18 cellular contexts compared by ENCODE assay signal in genomic region chr15:52277575-52277974, GRCh38. TPM values are rescaled to one million over a fixed set of nuclear protein-coding genes. Genes with fewer than 3 reads are reported as not detected.
DNase-seq lines count a peak whose midpoint lies in the region; ATAC-seq and TF ChIP-seq lines count a peak whose summit lies in the region.
"Had no signal": no experiment of that assay in that cellular context is flagged by ENCODE, and none has a peak within 500 bp of the region (broad histone marks: within the 10 kb centered on the region; RNA-seq: fewer than 3 reads in every experiment).

No MANE protein-coding gene starts in this region.

- no peaks in the 10 kb centered on the region for H3K36me3 ChIP-seq in aorta (ENCODE audit: control insufficient read depth in 1 of 2, insufficient read depth in 2 of 2, low read length in 1 of 2)

- CTCF ChIA-PET in activated CD8-positive, alpha-beta memory T cell treated with anti-CD3 and anti-CD28 coated beads, Interleukin-2, amount 10 ng/mL, durations not matched to agents 7 days and 5 days (lab: Charles Lee), result interaction anchor here (0.5 to 2.8 kb wide), 5 partner anchors 13 to 457 kb away, joined by 3 to 10 read pairs (median 3); no protein-coding TSS in a partner anchor

- no peak for TF ChIP-seq CTCF in osteocyte (IDR thresholded peaks at IDR 0.05)

- H3K27me3 Mint-ChIP-seq in activated CD8-positive, alpha-beta memory T cell treated with anti-CD3 and anti-CD28 coated beads, Interleukin-2, amount 10 ng/mL, durations not matched to agents 7 days and 5 days, result peaks cover 14% of the 10 kb centered on the region
- H3K27me3 Mint-ChIP-seq in osteocyte (ENCODE audit: unreplicated experiment), result no peaks in the 10 kb centered on the region
- H3K27me3 Mint-ChIP-seq: CD4-positive, CD25-positive, alpha-beta regulatory T cell had no signal

- no peaks in the 10 kb centered on the region for H3K4me1 ChIP-seq in aorta (ENCODE audit: control insufficient read depth in 1 of 2, insufficient read depth in 2 of 2, low read length in 2 of 2)
- H3K4me1 ChIP-seq: BLaER1, Caco-2 had no signal

- no peaks in the 10 kb centered on the region for H3K27me3 ChIP-seq in aorta (ENCODE audit: control insufficient read depth in 1 of 2, insufficient read depth in 2 of 2, low read length in 1 of 2)
- H3K27me3 ChIP-seq: BLaER1 had no signal

- no peaks in the 10 kb centered on the region for H3K9me3 ChIP-seq in aorta (ENCODE audit: control insufficient read depth, low read length)
- H3K9me3 ChIP-seq: BLaER1, Caco-2 had no signal

- H3K4me3 ChIP-seq in aorta (ENCODE audit: low read length in 2 of 2), result no peak overlapping the region
- H3K4me3 ChIP-seq: BLaER1, GM23248 had no signal

- intact Hi-C loops in aorta (cut with DNase I), result no loop called here

- H3K27ac ChIP-seq in cingulate gyrus (ENCODE audit: low read depth, low read length) (peak overlapping the region; percentile 47), aorta (ENCODE audit: low read depth in 1 of 2, low read length in 2 of 2) (no peak overlapping the region)
- H3K27ac ChIP-seq: BLaER1, C4-2B, GM23248 had no signal

- H3K27ac Mint-ChIP-seq in activated CD8-positive, alpha-beta memory T cell treated with anti-CD3 and anti-CD28 coated beads, Interleukin-2, amount 10 ng/mL, durations not matched to agents 7 days and 5 days, result no peak overlapping the region
- H3K27ac Mint-ChIP-seq in osteocyte (ENCODE audit: unreplicated experiment), result no peak overlapping the region
- H3K27ac Mint-ChIP-seq: CD4-positive, CD25-positive, alpha-beta regulatory T cell; CD8-positive, alpha-beta T cell had no signal

- DNase-seq in activated CD8-positive, alpha-beta memory T cell treated with anti-CD3 and anti-CD28 coated beads, Interleukin-2, amount 10 ng/mL, durations not matched to agents 7 days and 5 days, result peak; percentile 23
- DNase-seq in activated CD8-positive, alpha-beta memory T cell treated with anti-CD3 and anti-CD28 coated beads, Interleukin-2, amount 50 U/mL, for 48 hours, result no peak
- DNase-seq in osteocyte (ENCODE audit: extremely low spot score, unreplicated experiment), result peak; percentile 76
- no peak for DNase-seq in aorta
- DNase-seq in A172 (ENCODE audit: low spot score), result no peak
- DNase-seq: 8988T; Caco-2; CD4-positive, CD25-positive, alpha-beta regulatory T cell; CD8-positive, alpha-beta T cell; DMS153; DND-41; GM23248; H7; HCEC 1CT had no signal

- no peak for ATAC-seq in activated CD8-positive, alpha-beta memory T cell treated with anti-CD3 and anti-CD28 coated beads, Interleukin-2, amount 10 ng/mL, durations not matched to agents 7 days and 5 days
- ATAC-seq in aorta (ENCODE audit: low FRiP score), result no peak
- ATAC-seq in activated CD4-positive, CD25-positive, alpha-beta regulatory T cell treated with anti-CD3 and anti-CD28 coated beads, Interleukin-2, amount 50 U/mL, for 24 hours, result no peak
- ATAC-seq: CD8-positive, alpha-beta T cell had no signal

- H3K4me1 Mint-ChIP-seq in activated CD8-positive, alpha-beta memory T cell treated with anti-CD3 and anti-CD28 coated beads, Interleukin-2, amount 10 ng/mL, durations not matched to agents 7 days and 5 days, result no peaks in the 10 kb centered on the region
- H3K4me1 Mint-ChIP-seq in osteocyte (ENCODE audit: unreplicated experiment), result no peaks in the 10 kb centered on the region
- H3K4me1 Mint-ChIP-seq: CD4-positive, CD25-positive, alpha-beta regulatory T cell had no signal

- H3K36me3 Mint-ChIP-seq in activated CD8-positive, alpha-beta memory T cell treated with anti-CD3 and anti-CD28 coated beads, Interleukin-2, amount 10 ng/mL, durations not matched to agents 7 days and 5 days, result no peaks in the 10 kb centered on the region
- peaks cover 6% of the 10 kb centered on the region for H3K36me3 Mint-ChIP-seq in osteocyte (ENCODE audit: unreplicated experiment)
- H3K36me3 Mint-ChIP-seq: CD8-positive, alpha-beta T cell had no signal

- no peak overlapping the region for H3K4me3 Mint-ChIP-seq in activated CD8-positive, alpha-beta memory T cell treated with anti-CD3 and anti-CD28 coated beads, Interleukin-2, amount 10 ng/mL, durations not matched to agents 7 days and 5 days
- H3K4me3 Mint-ChIP-seq in osteocyte (ENCODE audit: unreplicated experiment), result no peak overlapping the region
- H3K4me3 Mint-ChIP-seq: CD4-positive, CD25-positive, alpha-beta regulatory T cell; CD8-positive, alpha-beta T cell had no signal

- WGBS in aorta, 2 donors, result 93 to 94% methylated on average over 9 of the region's 9 CpGs

- H3K9me3 Mint-ChIP-seq in activated CD8-positive, alpha-beta memory T cell treated with anti-CD3 and anti-CD28 coated beads, Interleukin-2, amount 10 ng/mL, durations not matched to agents 7 days and 5 days (ENCODE audit: low read depth), result no peaks in the 10 kb centered on the region
- H3K9me3 Mint-ChIP-seq in osteocyte (ENCODE audit: unreplicated experiment), result no peaks in the 10 kb centered on the region
- H3K9me3 Mint-ChIP-seq: CD4-positive, CD25-positive, alpha-beta regulatory T cell; CD8-positive, alpha-beta T cell had no signal

RNA-seq across cellular contexts. Expression of gene MYO5C, which starts 18.0 kb away (rescaled TPM):
- 1 to 10 TPM in 1 of 2 experiments, under 1 TPM in 1; 0.94 to 1.3 TPM for total RNA-seq in activated CD8-positive, alpha-beta memory T cell treated with anti-CD3 and anti-CD28 coated beads, Interleukin-2, amount 10 ng/mL, durations not matched to agents 7 days and 5 days
- total RNA-seq in osteocyte (2.7 and 4.0 TPM in 2 replicates), aorta (10 to 100 TPM in 1 of 2 donors, 1 to 10 TPM in 1; 7.8 to 15.3 TPM)
- 1 to 10 TPM in 1 of 2 donors, under 1 TPM in 1; 0.08 to 1.8 TPM for polyA plus RNA-seq in aorta
- total RNA-seq in A172 (2014; rRNA removed; shearing (Covaris generic)), result 0.88 and 2.1 TPM in 2 replicates
- total RNA-seq: GM23248 had no signal
- polyA plus RNA-seq: GM23248 had no signal

Comparison
In these comparisons a context has a peak if more than half of its experiments do, and no peak if none do; other contexts are left out.
1. DNase-seq: peak in activated CD8-positive, alpha-beta memory T cell treated with anti-CD3 and anti-CD28 coated beads, Interleukin-2, amount 10 ng/mL, durations not matched to agents 7 days and 5 days (single experiment) and osteocyte (single experiment); none in activated CD8-positive, alpha-beta memory T cell treated with anti-CD3 and anti-CD28 coated beads, Interleukin-2, amount 50 U/mL, for 48 hours (single experiment), aorta (0 of 2) and A172 (single experiment).